15 cellular contexts compared by ENCODE assay signal in genomic region chr4:153206534-153206933, GRCh38. TPM values are rescaled to one million over a fixed set of nuclear protein-coding genes. Genes with fewer than 3 reads are reported as not detected.
DNase-seq lines count a peak whose midpoint lies in the region; TF ChIP-seq lines count a peak whose summit lies in the region.
"Had no signal": no experiment of that assay in that cellular context is flagged by ENCODE, and none has a peak within 500 bp of the region (broad histone marks: within the 10 kb centered on the region; RNA-seq: fewer than 3 reads in every experiment).

No MANE protein-coding gene starts in this region.

- H3K9me3 ChIP-seq in colonic mucosa (no peaks in the 10 kb centered on the region), stomach (no peaks in the 10 kb centered on the region), SJCRH30 (replicated peaks) (no peaks in the 10 kb centered on the region)
- H3K9me3 ChIP-seq: BE2C, heart left ventricle had no signal

- TF ChIP-seq CTCF in colonic mucosa (IDR thresholded peaks at IDR 0.05) (no peak), stomach (IDR thresholded peaks at IDR 0.05) (no peak)

- H3K4me3 ChIP-seq in colonic mucosa, result peak overlapping the region; percentile 40
- H3K4me3 ChIP-seq in stomach, result peak overlapping the region; percentile 32 to 54 (median 42)
- no peak overlapping the region for H3K4me3 ChIP-seq in SJCRH30
- H3K4me3 ChIP-seq: heart left ventricle had no signal

- no peaks in the 10 kb centered on the region for H3K36me3 ChIP-seq in colonic mucosa
- no peaks in the 10 kb centered on the region for H3K36me3 ChIP-seq in stomach
- H3K36me3 ChIP-seq in SJCRH30, result 0 out of 2 replicates have a peak, but pooled peaks cover 2% of the 10 kb centered on the region
- H3K36me3 ChIP-seq: BE2C, heart left ventricle had no signal

- WGBS in stomach, 5 donors, result 34 to 55% (median 49%) methylated on average over 5 of the region's 5 CpGs

- no peaks in the 10 kb centered on the region for H3K27me3 ChIP-seq in colonic mucosa
- no peaks in the 10 kb centered on the region for H3K27me3 ChIP-seq in layer of hippocampus (ENCODE audit: control insufficient read depth, insufficient read depth, low read length)
- H3K27me3 ChIP-seq in stomach, result no peaks in the 10 kb centered on the region
- H3K27me3 ChIP-seq in SJCRH30, result no peaks in the 10 kb centered on the region
- H3K27me3 ChIP-seq: BE2C, heart left ventricle had no signal

- no peak for TF ChIP-seq POLR2A in stomach (IDR thresholded peaks at IDR 0.05)

- H3K9ac ChIP-seq in colonic mucosa (ENCODE audit: low read depth in 2 of 2, low read length in 2 of 2), result peak overlapping the region; percentile 28 to 97

- no peak for TF ChIP-seq EP300 in stomach (IDR thresholded peaks at IDR 0.05)

- no peaks in the 10 kb centered on the region for H3K4me1 ChIP-seq in colonic mucosa
- H3K4me1 ChIP-seq in stomach, result peaks cover 30 to 63% (median 35%) of the 10 kb centered on the region in 4 donors
- peaks cover 8% of the 10 kb centered on the region; the same call in 1 of the 2 replicates for H3K4me1 ChIP-seq in SJCRH30

- intact Hi-C loops in colonic mucosa (cut with DNase I), result loop anchor here (10.0 kb wide), 2 partner anchors 52 to 108 kb away; no protein-coding TSS in a partner anchor
- intact Hi-C loops in stomach (cut with DNase I; ENCODE audit: low total_unique reads), result no loop called here

- H3K27ac ChIP-seq in colonic mucosa (peak overlapping the region; percentile 90), layer of hippocampus (ENCODE audit: low read depth, low read length) (peak overlapping the region; percentile 89), stomach (peak overlapping the region; percentile 82 to 89 (median 85)), SJCRH30 (no peak overlapping the region)
- H3K27ac ChIP-seq: heart left ventricle had no signal

- DNase-seq in NCI-H526 treated with DMSO at 0.1 percent for 48 hours (lab: John Stamatoyannopoulos, UW) (peak; percentile 27), colonic mucosa (no peak), stomach (no peak), SJCRH30 (no peak), NCI-H2081 (lab: John Stamatoyannopoulos, UW) (no peak)
- DNase-seq in stimulated activated CD4-positive, alpha-beta T cell treated with anti-CD3 and anti-CD28 coated beads, Interleukin-4, amount 100 ng/mL, for 4 hours, result no peak
- DNase-seq: activated CD8-positive, alpha-beta memory T cell treated with anti-CD3 and anti-CD28 coated beads for 24 hours; activated gamma-delta T cell; BE2C; DMS 273 treated with DMSO at 0.1 percent for 48 hours; heart left ventricle; naive thymus-derived CD8-positive, alpha-beta T cell; NCI-H187 treated with DMSO at 0.1 percent for 48 hours; NCI-H510A treated with DMSO at 0.1 percent for 48 hours had no signal

RNA-seq across cellular contexts. Expression of gene TRIM2, which starts 2.3 kb away (rescaled TPM):
- 100 to 1,000 TPM; 120 to 151 TPM for total RNA-seq in colonic mucosa
- total RNA-seq in stomach, result 100 to 1,000 TPM in 2 of 5 donors, 10 to 100 TPM in 3; 38.8 to 327 (median 96.2) TPM
- 10 to 100 TPM; 11.2 to 26.1 (median 24.8) TPM for polyA plus RNA-seq in stomach
- total RNA-seq in SJCRH30 (2014; rRNA removed; shearing (Covaris generic)), result 26.0 and 30.8 TPM in 2 replicates
